Comparison of ENCODE assay signal across 24 cellular contexts in the genomic region with DNA sequence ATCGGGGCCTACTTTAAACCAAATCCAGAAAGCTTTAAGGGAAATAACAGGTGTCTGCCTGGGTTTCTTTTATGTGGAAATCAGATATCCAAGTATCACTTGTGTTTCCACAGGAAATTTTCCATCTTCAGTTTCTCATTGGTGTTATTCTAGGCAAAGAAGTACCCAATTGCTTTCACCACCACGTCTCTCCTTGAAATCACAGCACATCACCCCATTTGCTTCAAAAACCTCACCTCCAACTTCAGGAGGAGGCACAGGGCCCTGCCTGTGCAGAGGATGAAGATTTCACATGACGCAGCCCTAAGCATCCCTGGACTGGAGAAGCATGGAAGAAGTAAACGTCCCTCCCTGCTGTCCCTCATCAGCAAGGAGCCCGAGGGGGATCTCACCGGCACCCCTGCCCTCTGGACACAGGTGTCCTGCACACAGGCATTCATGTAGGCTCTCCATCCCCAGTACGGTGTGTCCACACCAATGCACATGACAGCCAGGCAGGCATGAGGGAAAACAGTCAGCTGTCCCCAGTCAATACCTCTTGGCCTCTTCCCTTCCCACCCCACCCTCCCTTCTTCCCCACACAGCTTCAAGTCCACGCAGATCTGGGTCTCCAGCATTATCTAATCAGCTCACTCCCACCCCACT.
DNase-seq lines count a peak whose midpoint lies in the region; ATAC-seq, FAIRE-seq and TF ChIP-seq lines count a peak whose summit lies in the region.
"Had no signal": no experiment of that assay in that cellular context is flagged by ENCODE, and none has a peak within 500 bp of the region (broad histone marks: within the 10 kb centered on the region; RNA-seq: fewer than 3 reads in every experiment).

No MANE protein-coding gene starts in this region.

- H3K4me2 ChIP-seq in A549, result peak overlapping the region; percentile 90
- H3K4me2 ChIP-seq: KMS-11 had no signal

- no peak for TF ChIP-seq RAD21 in A549 (conservative IDR thresholded peaks at IDR 0.05 in 1 of 2, IDR thresholded peaks at IDR 0.05 in 1 of 2)

- peaks cover 85% of the 10 kb centered on the region for H3K27me3 Mint-ChIP-seq in neural crest cell (ENCODE audit: low read depth)

- peak overlapping the region; percentile 45 for H3K4me3 Mint-ChIP-seq in neural crest cell
- H3K4me3 Mint-ChIP-seq: activated CD4-positive, alpha-beta T cell treated with anti-CD3 and anti-CD28 coated beads, Interleukin-2, amount 10 ng/mL, durations not matched to agents 7 days and 5 days; activated naive CD8-positive, alpha-beta T cell treated with anti-CD3 and anti-CD28 coated beads for 36 hours; T-helper 1 cell treated with Interleukin-12 subunit alpha and Interleukin-12 subunit beta and Interleukin-4 antibody, amounts not matched to agents 30 μg/mL and 1 μg/mL, for 36 hours had no signal

- TF ChIP-seq EP300 in A549 (IDR thresholded peaks at IDR 0.05), result no peak

- intact Hi-C loops in dorsolateral prefrontal cortex (cut with DNase I), result loop anchor here in 1 of 2 donors (10.0 kb wide), 1 partner anchor 71 kb away; no protein-coding TSS in a partner anchor
- intact Hi-C loops in sciatic nerve (cut with DNase I), result no loop called here

- H3K9me3 ChIP-seq in A549, result peaks cover 21% of the 10 kb centered on the region
- no peaks in the 10 kb centered on the region for H3K9me3 ChIP-seq in HUES48 (ENCODE audit: control insufficient read depth, insufficient read depth, low read length)
- H3K9me3 ChIP-seq: colonic mucosa, SJCRH30 had no signal

- H3K27ac ChIP-seq in A549 (peak overlapping the region; percentile 95 to 97), HUES48 (ENCODE audit: low read depth, low read length) (no peak overlapping the region), dorsolateral prefrontal cortex (peak overlapping the region in 49 of 59 donors; percentile 15 to 89 (median 67))
- H3K27ac ChIP-seq: colonic mucosa, KMS-11, SJCRH30 had no signal

- TF ChIP-seq POLR2A in A549 (IDR thresholded peaks at IDR 0.05; ENCODE audit: low read length), result no peak

- DNase-seq in A549 (ENCODE audit: low read depth in 1 of 2, low spot score in 1 of 2) (no peak), dorsolateral prefrontal cortex (no peak), neural crest cell (ENCODE audit: low read depth, low spot score) (no peak), sciatic nerve (ENCODE audit: low spot score) (no peak), putamen (ENCODE audit: low spot score) (no peak)
- no peak for DNase-seq in activated CD4-positive, alpha-beta T cell treated with anti-CD3 and anti-CD28 coated beads for 48 hours
- DNase-seq: activated CD4-positive, alpha-beta T cell treated with anti-CD3 and anti-CD28 coated beads, Interleukin-2, amount 10 ng/mL, durations not matched to agents 7 days and 5 days; activated naive CD8-positive, alpha-beta T cell treated with anti-CD3 and anti-CD28 coated beads for 36 hours; Calu3; colonic mucosa; HCEC 1CT; MV-4-11; NCI-H1694 treated with DMSO at 0.1 percent for 48 hours; NCI-H2171 treated with DMSO at 0.1 percent for 48 hours; NCI-H524 treated with DMSO at 0.1 percent for 48 hours; SJCRH30; stimulated activated CD4-positive, alpha-beta T cell treated with anti-CD3 and anti-CD28 coated beads, Interleukin-12 subunit alpha, Interleukin-12 subunit beta, amount 100 ng/mL, for 4 hours had no signal

- POLR2A ChIA-PET in A549 (lab: Yijun Ruan, JAX), result interaction anchor here (8.0 kb wide), 1 partner anchor 22 kb away, joined by 79 read pairs; no protein-coding TSS in a partner anchor

- H3K4me1 Mint-ChIP-seq in neural crest cell, result peaks cover 23% of the 10 kb centered on the region

- no peak for FAIRE-seq in A549 (lab: Jason Lieb, UNC)
- FAIRE-seq: A204.1, endometrium, RCC 7860 had no signal

- H3K36me3 Mint-ChIP-seq in neural crest cell (ENCODE audit: low read depth), result no peaks in the 10 kb centered on the region
- H3K36me3 Mint-ChIP-seq: activated naive CD8-positive, alpha-beta T cell treated with anti-CD3 and anti-CD28 coated beads for 36 hours had no signal

- CTCF ChIA-PET in A549 (lab: Yijun Ruan, JAX), result interaction anchor here (1.1 to 3.9 kb wide), 6 partner anchors 12 to 134 kb away, joined by 3 to 23 read pairs (median 4); no protein-coding TSS in a partner anchor

- TF ChIP-seq CTCF in A549 (IDR thresholded peaks at IDR 0.05) (no peak), dorsolateral prefrontal cortex (IDR thresholded peaks at IDR 0.05 in 54 of 56, conservative IDR thresholded peaks at IDR 0.05 in 2 of 56; ENCODE audit: low read depth in 1 of 56, partially characterized antibody in 56 of 56) (no peak), neural crest cell (conservative IDR thresholded peaks at IDR 0.05) (no peak)

- H3K4me3 ChIP-seq in A549 (peak overlapping the region; percentile 89), HUES48 (ENCODE audit: low read depth, low read length) (peak overlapping the region; percentile 60), dorsolateral prefrontal cortex (peak overlapping the region in 45 of 59 donors; percentile 5 to 75 (median 64))
- H3K4me3 ChIP-seq: colonic mucosa, SJCRH30 had no signal

- H3K4me1 ChIP-seq in A549 (peaks cover 31% of the 10 kb centered on the region), HUES48 (ENCODE audit: control insufficient read depth, insufficient read depth, low read length) (peaks cover 18% of the 10 kb centered on the region)
- H3K4me1 ChIP-seq: colonic mucosa, SJCRH30 had no signal

- no peaks in the 10 kb centered on the region for H3K36me3 ChIP-seq in HUES48 (ENCODE audit: control insufficient read depth, insufficient read depth, low read length)
- H3K36me3 ChIP-seq: colonic mucosa, SJCRH30 had no signal

- 2% methylated on average over 7 of the region's 8 CpGs for WGBS in A549 (ENCODE audit: missing lambda C conversion rate)

- H3K27me3 ChIP-seq in HUES48 (ENCODE audit: control insufficient read depth, insufficient read depth, low read length) (peaks cover 85% of the 10 kb centered on the region), dorsolateral prefrontal cortex (peaks cover 0 to 49% (median 8%) of the 10 kb centered on the region in 45 donors)
- H3K27me3 ChIP-seq: colonic mucosa had no signal

- ATAC-seq in A549 (peak in 1 of 2 experiments; percentile 0; a peak in 2 of 6 replicates), sciatic nerve (no peak), HG03039 (IDR thresholded peaks at IDR 0.05; ENCODE audit: unreplicated experiment) (no peak)

- no peak overlapping the region for H3K9ac ChIP-seq in HUES48 (ENCODE audit: low read depth, low read length)
- H3K9ac ChIP-seq: KMS-11 had no signal

- H3K9me3 Mint-ChIP-seq in neural crest cell, result no peaks in the 10 kb centered on the region
- H3K9me3 Mint-ChIP-seq: activated CD4-positive, alpha-beta T cell treated with anti-CD3 and anti-CD28 coated beads, Interleukin-2, amount 10 ng/mL, durations not matched to agents 7 days and 5 days; activated naive CD8-positive, alpha-beta T cell treated with anti-CD3 and anti-CD28 coated beads for 36 hours; T-helper 1 cell treated with Interleukin-12 subunit alpha and Interleukin-12 subunit beta and Interleukin-4 antibody, amounts not matched to agents 30 μg/mL and 1 μg/mL, for 36 hours had no signal

- no peak overlapping the region for H3K27ac Mint-ChIP-seq in neural crest cell (ENCODE audit: unreplicated experiment)
- H3K27ac Mint-ChIP-seq: activated CD4-positive, alpha-beta T cell treated with anti-CD3 and anti-CD28 coated beads, Interleukin-2, amount 10 ng/mL, durations not matched to agents 7 days and 5 days; activated naive CD8-positive, alpha-beta T cell treated with anti-CD3 and anti-CD28 coated beads for 36 hours; T-helper 1 cell treated with Interleukin-12 subunit alpha and Interleukin-12 subunit beta and Interleukin-4 antibody, amounts not matched to agents 30 μg/mL and 1 μg/mL, for 36 hours had no signal

TF ChIP-seq in A549, 52 proteins besides CTCF, POLR2A, EP300 and RAD21:
- peak; percentile 36; the same call in 1 of the 2 replicates for TF ChIP-seq HOXA7 (CRISPR knock-in tag; IDR thresholded peaks at IDR 0.05)
- TF ChIP-seq CBX8 (IDR thresholded peaks at IDR 0.05), result no peak
- TF ChIP-seq TFCP2L1 (CRISPR knock-in tag; IDR thresholded peaks at IDR 0.05), result no peak
- TF ChIP-seq HOXB5 (CRISPR knock-in tag; IDR thresholded peaks at IDR 0.05), result no peak
- no peak for TF ChIP-seq FOSL2 (IDR thresholded peaks at IDR 0.05)
- 0 out of 2 replicates have a peak, but pooled peaks have one; percentile 1 for TF ChIP-seq FOSL2 (CRISPR knock-in tag; IDR thresholded peaks at IDR 0.05)
- TF ChIP-seq JUN (IDR thresholded peaks at IDR 0.05), result 0 out of 5 replicates have a peak, but pooled peaks of 1 of the 2 experiments have one; percentile 15
